18 cellular contexts compared by ENCODE assay signal in the genomic region with DNA sequence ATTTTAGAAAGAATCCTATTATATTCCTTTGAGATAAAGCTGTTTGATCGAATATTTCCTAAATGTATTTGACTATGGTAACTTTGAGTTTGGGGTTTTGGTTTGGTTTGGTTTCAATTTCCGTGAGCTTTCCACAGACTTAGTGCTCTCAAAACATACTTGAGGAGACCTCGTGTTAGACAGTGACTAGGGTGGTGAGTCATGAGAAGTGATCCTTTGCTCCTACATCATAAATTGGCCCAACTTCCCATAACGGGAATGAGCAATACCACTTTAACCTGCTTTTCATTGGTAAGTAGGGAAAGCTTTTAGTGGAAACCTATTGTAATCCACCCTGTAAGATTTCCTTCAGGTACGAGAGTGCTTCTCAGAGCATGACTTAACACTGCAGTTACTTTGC. TPM values are rescaled to one million over a fixed set of nuclear protein-coding genes. Genes with fewer than 3 reads are reported as not detected.
DNase-seq lines count a peak whose midpoint lies in the region; ATAC-seq, FAIRE-seq and TF ChIP-seq lines count a peak whose summit lies in the region.
"Had no signal": no experiment of that assay in that cellular context is flagged by ENCODE, and none has a peak within 500 bp of the region (broad histone marks: within the 10 kb centered on the region; RNA-seq: fewer than 3 reads in every experiment).

No MANE protein-coding gene starts in this region.

- no peaks in the 10 kb centered on the region for H3K27me3 Mint-ChIP-seq in MCF 10A (ENCODE audit: insufficient read depth, unreplicated experiment)

- no peaks in the 10 kb centered on the region for H3K36me3 ChIP-seq in breast epithelium
- no peaks in the 10 kb centered on the region for H3K36me3 ChIP-seq in left lung
- H3K36me3 ChIP-seq: neutrophil had no signal

- no peaks in the 10 kb centered on the region for H3K4me1 ChIP-seq in breast epithelium
- no peaks in the 10 kb centered on the region for H3K4me1 ChIP-seq in left lung

- TF ChIP-seq CTCF in MCF 10A (IDR thresholded peaks at IDR 0.05; ENCODE audit: unreplicated experiment): no peak
- TF ChIP-seq CTCF in breast epithelium (IDR thresholded peaks at IDR 0.05): no peak
- TF ChIP-seq CTCF in left lung (IDR thresholded peaks at IDR 0.05): no peak

- DNase-seq in MCF 10A (ENCODE audit: unreplicated experiment) (peak; percentile 85), breast epithelium (ENCODE audit: low spot score in 2 of 2) (no peak), RPMI7951 (ENCODE audit: low read depth) (peak; percentile 67), fibroblast of peridontal ligament (ENCODE audit: extremely low read depth) (peak; percentile 97), urothelium cell line (ENCODE audit: low spot score) (peak; percentile 44), left lung (no peak)
- DNase-seq: activated CD4-positive, alpha-beta T cell treated with anti-CD3 and anti-CD28 coated beads, Interleukin-2, amount 50 U/mL, for 1 hour; DMS79 treated with DMSO at 0.1 percent for 48 hours; MM.1S; NCI-H2171 treated with DMSO at 0.1 percent for 48 hours; T-helper 9 cell had no signal

- CTCF ChIA-PET in MCF 10A (lab: Yijun Ruan, JAX): interaction anchor here (0.8 to 2.3 kb wide), 4 partner anchors 25 to 153 kb away, joined by 3 to 5 read pairs (median 3); no protein-coding TSS in a partner anchor

- H3K27ac ChIP-seq in breast epithelium (no peak overlapping the region), left lung (no peak overlapping the region)
- H3K27ac ChIP-seq: neutrophil had no signal

- H3K36me3 Mint-ChIP-seq in MCF 10A (ENCODE audit: insufficient read depth, unreplicated experiment): peaks cover 6% of the 10 kb centered on the region
- H3K36me3 Mint-ChIP-seq: brain, memory B cell had no signal

- no peak for TF ChIP-seq POLR2A in breast epithelium (IDR thresholded peaks at IDR 0.05)
- no peak for TF ChIP-seq POLR2A in GM18505 (IDR thresholded peaks at IDR 0.05; ENCODE audit: borderline replicate concordance, extremely low read depth, insufficient read depth, insufficient read length)

- FAIRE-seq in urothelium cell line (lab: Jason Lieb, UNC): no peak

- intact Hi-C loops in MCF 10A (cut with micrococcal nuclease): loop anchor here (10.0 kb wide), 1 partner anchor 88 kb away; no protein-coding TSS in a partner anchor
- intact Hi-C loops in breast epithelium (cut with DNase I; ENCODE audit: low total_unique reads): no loop called here
- intact Hi-C loops in left lung (cut with DNase I): no loop called here

- H3K9me3 Mint-ChIP-seq in MCF 10A (ENCODE audit: unreplicated experiment): no peaks in the 10 kb centered on the region

- peak overlapping the region; percentile 80 for H3K27ac Mint-ChIP-seq in MCF 10A (ENCODE audit: low read depth, unreplicated experiment)
- H3K27ac Mint-ChIP-seq: brain, memory B cell, type B pancreatic cell had no signal

- POLR2A ChIA-PET in MCF 10A (lab: Yijun Ruan, JAX): interaction anchor here (0.7 to 8.2 kb wide), 7 partner anchors 10 to 641 kb away, joined by 3 to 142 read pairs (median 4); a partner anchor contains a TSS

- H3K4me1 Mint-ChIP-seq in MCF 10A (ENCODE audit: insufficient read depth, unreplicated experiment): peaks cover 26% of the 10 kb centered on the region
- H3K4me1 Mint-ChIP-seq: memory B cell had no signal

- H3K27me3 ChIP-seq in breast epithelium (no peaks in the 10 kb centered on the region), left lung (peaks cover 17 to 41% of the 10 kb centered on the region in 2 donors)

- H3K4me3 Mint-ChIP-seq in MCF 10A (ENCODE audit: unreplicated experiment): peak overlapping the region; percentile 53
- H3K4me3 Mint-ChIP-seq: brain, memory B cell, type B pancreatic cell had no signal

- BruUV-seq in MCF 10A (replicated peaks; lab: Mats Ljungman, UMichigan): no TSS peak

- H3K4me3 ChIP-seq in breast epithelium: no peak overlapping the region
- no peak overlapping the region for H3K4me3 ChIP-seq in left lung

- H3K9me3 ChIP-seq in breast epithelium (no peaks in the 10 kb centered on the region), left lung (no peaks in the 10 kb centered on the region)
- H3K9me3 ChIP-seq: neutrophil had no signal

- ATAC-seq in left lung: no peak
- no peak for ATAC-seq in HG02678 (IDR thresholded peaks at IDR 0.05; ENCODE audit: unreplicated experiment)
- ATAC-seq in GM18505 (IDR thresholded peaks at IDR 0.05; ENCODE audit: unreplicated experiment): no peak
- ATAC-seq: Panc1 had no signal

RNA-seq across cellular contexts. Expression of a gene that starts 3.8 kb away (rescaled TPM):
- total RNA-seq in MCF 10A (2022) (6.9 and 7.5 TPM in 2 replicates), breast epithelium (10 to 100 TPM in 2 of 3 donors, not detected in 1; 39.3 to 50.1 TPM), left lung (10 to 100 TPM; 16.9 to 26.7 TPM)
- total RNA-seq in RPMI7951 (2014; rRNA removed; shearing (Covaris generic)): 1.3 and 1.4 TPM in 2 replicates

Comparison
In these comparisons a context has a peak if more than half of its experiments do, and no peak if none do; other contexts are left out.
1. DNase-seq: peak in MCF 10A (single experiment), RPMI7951 (single experiment), fibroblast of peridontal ligament (single experiment) and urothelium cell line (single experiment); none in breast epithelium (0 of 2) and left lung (0 of 2).